8 cellular contexts compared by ENCODE assay signal in genomic region chr3:38834110-38834509, GRCh38. TPM values are rescaled to one million over a fixed set of nuclear protein-coding genes. Genes with fewer than 3 reads are reported as not detected.
DNase-seq lines count a peak whose midpoint lies in the region; ATAC-seq, FAIRE-seq and TF ChIP-seq lines count a peak whose summit lies in the region.

No MANE protein-coding gene starts in this region.

- FAIRE-seq in endothelial cell of umbilical vein (lab: Jason Lieb, UNC) = peak; percentile 88

- dilution Hi-C loops in endothelial cell of umbilical vein (cut with MboI; ENCODE audit: extremely low pct_ligation_motif_present, low sequenced_read_pairs) = no loop called here

- H2AFZ ChIP-seq in SK-N-SH (ENCODE audit: low read depth) (peak overlapping the region; percentile 75), endothelial cell of umbilical vein (ENCODE audit: low read depth, low read length) (no peak overlapping the region)

- peaks cover 3% of the 10 kb centered on the region for H3F3A ChIP-seq in SK-N-SH (replicated peaks; ENCODE audit: insufficient read depth)

- no peak overlapping the region for H3K27ac Mint-ChIP-seq in nephron progenitor cell

- peaks cover 4% of the 10 kb centered on the region for H3K27me3 Mint-ChIP-seq in nephron progenitor cell (ENCODE audit: low read depth, poor library complexity)

- peak in 1 of 2 experiments; percentile 89; a peak in 2 of 4 replicates for TF ChIP-seq EP300 in SK-N-SH (IDR thresholded peaks at IDR 0.05; ENCODE audit: borderline replicate concordance in 1 of 2, low read depth in 1 of 2, low read length in 1 of 2)

- H3K4me3 ChIP-seq in SK-N-SH (ENCODE audit: low read depth in 2 of 2, low read length in 1 of 2) (no peak overlapping the region), endothelial cell of umbilical vein (replicated peaks in 1 of 3; ENCODE audit: insufficient read depth in 1 of 3, low read depth in 1 of 3, low read length in 3 of 3) (no peak overlapping the region)

- no peaks in the 10 kb centered on the region for H3K79me2 ChIP-seq in SK-N-SH (ENCODE audit: insufficient read depth)
- H3K79me2 ChIP-seq in endothelial cell of umbilical vein (ENCODE audit: control insufficient read depth, insufficient read depth, low read length) = no peaks in the 10 kb centered on the region

- TF ChIP-seq RAD21 in SK-N-SH (IDR thresholded peaks at IDR 0.05; ENCODE audit: low read length) = no peak

- no peak for TF ChIP-seq CTCF in SK-N-SH (IDR thresholded peaks at IDR 0.05)
- TF ChIP-seq CTCF in endothelial cell of umbilical vein (IDR thresholded peaks at IDR 0.05; ENCODE audit: extremely low read depth in 1 of 2, insufficient read depth in 1 of 2, low read depth in 1 of 2, low read length in 2 of 2) = no peak
- no peak for TF ChIP-seq CTCF in nephron progenitor cell (IDR thresholded peaks at IDR 0.05)

- POLR2A ChIA-PET in SK-N-SH (lab: Yijun Ruan, JAX) (no interaction called here), endothelial cell of umbilical vein (lab: Charles Lee) (interaction anchor here (0.6 kb wide), 1 partner anchor 182 kb away, joined by 3 read pairs; no protein-coding TSS in a partner anchor)

- no TSS peak for BruUV-seq in endothelial cell of umbilical vein (replicated peaks; lab: Mats Ljungman, UMichigan)

- H3K36me3 Mint-ChIP-seq in nephron progenitor cell (ENCODE audit: low read depth) = no peaks in the 10 kb centered on the region

- intact Hi-C loops in Right ventricle myocardium inferior (cut with DNase I) = no loop called here
- intact Hi-C loops in cardiac septum (cut with DNase I) = no loop called here
- intact Hi-C loops in endothelial cell of umbilical vein (cut with micrococcal nuclease) = loop anchor here (1.0 to 2.0 kb wide), 4 partner anchors 27 to 183 kb away; no protein-coding TSS in a partner anchor

- WGBS in SK-N-SH (ENCODE audit: low lambda C conversion rate) = 4% methylated on average over 8 of the region's 8 CpGs

- no peak overlapping the region for H3K9ac ChIP-seq in SK-N-SH
- H3K9ac ChIP-seq in endothelial cell of umbilical vein (replicated peaks; ENCODE audit: extremely low read depth, insufficient read depth, low read length) = peak overlapping the region; percentile 45

- H3K27me3 ChIP-seq in SK-N-SH (ENCODE audit: insufficient read depth) = no peaks in the 10 kb centered on the region
- H3K27me3 ChIP-seq in endothelial cell of umbilical vein (ENCODE audit: control insufficient read depth in 2 of 2, insufficient read depth in 2 of 2, low read length in 2 of 2) = no peaks in the 10 kb centered on the region

- peak overlapping the region; percentile 63 for H3K4me2 ChIP-seq in SK-N-SH
- peak overlapping the region; percentile 59 for H3K4me2 ChIP-seq in endothelial cell of umbilical vein (ENCODE audit: insufficient read depth, low read length)

- H3K9me1 ChIP-seq in endothelial cell of umbilical vein (replicated peaks; ENCODE audit: control insufficient read depth, extremely low read depth, insufficient read depth, low read length) = no peaks in the 10 kb centered on the region

- peaks cover 13% of the 10 kb centered on the region for H3K4me1 Mint-ChIP-seq in nephron progenitor cell

- H3K4me1 ChIP-seq in SK-N-SH (ENCODE audit: control insufficient read depth in 1 of 2, insufficient read depth in 2 of 2, low read depth in 1 of 2, low read length in 1 of 2) = peaks cover 8 to 28% of the 10 kb centered on the region in 2 experiments; a peak in 3 of 4 replicates
- H3K4me1 ChIP-seq in endothelial cell of umbilical vein (ENCODE audit: control insufficient read depth, extremely low read depth, insufficient read depth, low read length) = peaks cover 44% of the 10 kb centered on the region

- peak; percentile 33 for TF ChIP-seq POLR2A in endothelial cell of umbilical vein (IDR thresholded peaks at IDR 0.05; ENCODE audit: low read depth, low read length)

- no peaks in the 10 kb centered on the region for H4K20me1 ChIP-seq in SK-N-SH (ENCODE audit: insufficient read depth)
- H4K20me1 ChIP-seq in endothelial cell of umbilical vein (replicated peaks; ENCODE audit: control insufficient read depth, extremely low read depth, insufficient read depth, low read length) = no peaks in the 10 kb centered on the region

- CTCF ChIA-PET in SK-N-SH (lab: Yijun Ruan, JAX) (interaction anchor here (1.3 to 3.1 kb wide), 1 partner anchor 10 kb away, joined by 4 to 12 read pairs; no protein-coding TSS in a partner anchor), endothelial cell of umbilical vein (lab: Charles Lee) (interaction anchor here (1.0 to 3.4 kb wide), 10 partner anchors 10 to 313 kb away, joined by 3 to 21 read pairs (median 3); no protein-coding TSS in a partner anchor)

- H3K9me3 ChIP-seq in SK-N-SH = no peaks in the 10 kb centered on the region
- H3K9me3 ChIP-seq in endothelial cell of umbilical vein (replicated peaks; ENCODE audit: control insufficient read depth, insufficient read depth, low read length) = no peaks in the 10 kb centered on the region

- H3K36me3 ChIP-seq in SK-N-SH (replicated peaks in 1 of 2; ENCODE audit: control insufficient read depth in 1 of 2, insufficient read depth in 2 of 2, low read length in 1 of 2) = no peaks in the 10 kb centered on the region
- H3K36me3 ChIP-seq in endothelial cell of umbilical vein (ENCODE audit: control insufficient read depth in 2 of 2, extremely low read depth in 1 of 2, insufficient read depth in 2 of 2, low read length in 2 of 2) = no peaks in the 10 kb centered on the region

- no peak overlapping the region for H3K4me3 Mint-ChIP-seq in nephron progenitor cell

- no peaks in the 10 kb centered on the region for H3K9me3 Mint-ChIP-seq in nephron progenitor cell

- ATAC-seq in Right ventricle myocardium inferior (peak; percentile 67), GM18858 (IDR thresholded peaks at IDR 0.05; ENCODE audit: unreplicated experiment) (no peak), GM21515 (IDR thresholded peaks at IDR 0.05; ENCODE audit: unreplicated experiment) (no peak)

- H3K27ac ChIP-seq in SK-N-SH (ENCODE audit: low read depth in 2 of 2, low read length in 1 of 2) (peak overlapping the region; percentile 28 to 68; a peak in 3 of 4 replicates), endothelial cell of umbilical vein (ENCODE audit: insufficient read depth, low read depth, low read length) (peak overlapping the region; percentile 86)

- H3K9me2 ChIP-seq in SK-N-SH = no peaks in the 10 kb centered on the region

- DNase-seq in Right ventricle myocardium inferior (ENCODE audit: missing footprints) (peak; percentile 75), cardiac septum (ENCODE audit: low spot score) (no peak), SK-N-SH (no peak), endothelial cell of umbilical vein (ENCODE audit: low read depth, low spot score) (peak; percentile 95), nephron progenitor cell (peak; percentile 54), DMS 273 treated with DMSO at 0.1 percent for 48 hours (lab: John Stamatoyannopoulos, UW) (no peak)

TF ChIP-seq in SK-N-SH, 30 proteins besides CTCF, POLR2A, EP300 and RAD21 (continues in another document):
- TF ChIP-seq, protein P1, sequence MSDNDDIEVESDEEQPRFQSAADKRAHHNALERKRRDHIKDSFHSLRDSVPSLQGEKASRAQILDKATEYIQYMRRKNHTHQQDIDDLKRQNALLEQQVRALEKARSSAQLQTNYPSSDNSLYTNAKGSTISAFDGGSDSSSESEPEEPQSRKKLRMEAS (IDR thresholded peaks at IDR 0.05; ENCODE audit: low read depth) = peak; percentile 51
- TF ChIP-seq, protein P2, sequence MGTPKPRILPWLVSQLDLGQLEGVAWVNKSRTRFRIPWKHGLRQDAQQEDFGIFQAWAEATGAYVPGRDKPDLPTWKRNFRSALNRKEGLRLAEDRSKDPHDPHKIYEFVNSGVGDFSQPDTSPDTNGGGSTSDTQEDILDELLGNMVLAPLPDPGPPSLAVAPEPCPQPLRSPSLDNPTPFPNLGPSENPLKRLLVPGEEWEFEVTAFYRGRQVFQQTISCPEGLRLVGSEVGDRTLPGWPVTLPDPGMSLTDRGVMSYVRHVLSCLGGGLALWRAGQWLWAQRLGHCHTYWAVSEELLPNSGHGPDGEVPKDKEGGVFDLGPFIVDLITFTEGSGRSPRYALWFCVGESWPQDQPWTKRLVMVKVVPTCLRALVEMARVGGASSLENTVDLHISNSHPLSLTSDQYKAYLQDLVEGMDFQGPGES (IDR thresholded peaks at IDR 0.05; ENCODE audit: low read depth, low read length) = no peak

TF ChIP-seq in endothelial cell of umbilical vein, 7 proteins besides CTCF, POLR2A, EP300 and RAD21:
- TF ChIP-seq, protein P1 (IDR thresholded peaks at IDR 0.05; ENCODE audit: insufficient read depth, insufficient read length) = no peak
- TF ChIP-seq POLR2AphosphoS5 (IDR thresholded peaks at IDR 0.05; ENCODE audit: insufficient read depth, low read depth, low read length) (peak; percentile 85), GATA2 (IDR thresholded peaks at IDR 0.05; ENCODE audit: insufficient read depth, insufficient read length, low read depth, low read length) (no peak), JUN (IDR thresholded peaks at IDR 0.05; ENCODE audit: borderline replicate concordance, insufficient read depth, insufficient read length, low read depth) (peak; percentile 89), FOS (IDR thresholded peaks at IDR 0.05; ENCODE audit: borderline replicate concordance, insufficient read depth, low read length) (peak; percentile 96), EZH2 (IDR thresholded peaks at IDR 0.05; ENCODE audit: borderline replicate concordance, low read depth, low read length, severe bottlenecking) (no peak), MYC (IDR thresholded peaks at IDR 0.05; ENCODE audit: low read depth, low read length) (no peak)

RNA-seq across cellular contexts. Expression of gene SCN10A, which starts 18.1 kb away (rescaled TPM):
- 0.14 TPM for total RNA-seq in Right ventricle myocardium inferior
- 0.08 TPM for total RNA-seq in cardiac septum
- not detected in 2 replicates for polyA plus RNA-seq in SK-N-SH (2012; rRNA removed)
- polyA plus RNA-seq in SK-N-SH (2012; cell fraction: cytosol; rRNA removed) = not detected in 2 replicates
- not detected in 2 replicates for polyA plus RNA-seq in SK-N-SH (2012; cell fraction: nucleus; rRNA removed)
- total RNA-seq in endothelial cell of umbilical vein = 0.09 TPM in 1 of 2 replicates, not detected in the other
- polyA plus RNA-seq in endothelial cell of umbilical vein = 0.07 and 0.08 TPM in 2 replicates
- 0.04 and 0.05 TPM in 2 replicates for polyA plus RNA-seq in endothelial cell of umbilical vein (2011; cell fraction: cytosol; rRNA removed)
- polyA plus RNA-seq in endothelial cell of umbilical vein (2011; cell fraction: nucleus; rRNA removed) = 0.13 and 0.15 TPM in 2 replicates
- polyA plus RNA-seq in endothelial cell of umbilical vein (2012) = 0.03 TPM in 1 of 2 replicates, not detected in the other
- not detected in 2 replicates for polyA minus RNA-seq in endothelial cell of umbilical vein
- polyA minus RNA-seq in endothelial cell of umbilical vein (2011; cell fraction: cytosol; rRNA and poly(A)+ RNA removed) = not detected
- polyA minus RNA-seq in endothelial cell of umbilical vein (2011; cell fraction: nucleus; rRNA and poly(A)+ RNA removed) = 0.10 TPM in 1 of 2 replicates, not detected in the other

Comparison
In these comparisons a context has a peak if more than half of its experiments do, and no peak if none do; other contexts are left out.
1. DNase-seq: peak in Right ventricle myocardium inferior (single experiment), endothelial cell of umbilical vein (single experiment) and nephron progenitor cell (single experiment); none in cardiac septum (single experiment), SK-N-SH (single experiment) and DMS 273 treated with DMSO at 0.1 percent for 48 hours (single experiment).